In the genomic region with DNA sequence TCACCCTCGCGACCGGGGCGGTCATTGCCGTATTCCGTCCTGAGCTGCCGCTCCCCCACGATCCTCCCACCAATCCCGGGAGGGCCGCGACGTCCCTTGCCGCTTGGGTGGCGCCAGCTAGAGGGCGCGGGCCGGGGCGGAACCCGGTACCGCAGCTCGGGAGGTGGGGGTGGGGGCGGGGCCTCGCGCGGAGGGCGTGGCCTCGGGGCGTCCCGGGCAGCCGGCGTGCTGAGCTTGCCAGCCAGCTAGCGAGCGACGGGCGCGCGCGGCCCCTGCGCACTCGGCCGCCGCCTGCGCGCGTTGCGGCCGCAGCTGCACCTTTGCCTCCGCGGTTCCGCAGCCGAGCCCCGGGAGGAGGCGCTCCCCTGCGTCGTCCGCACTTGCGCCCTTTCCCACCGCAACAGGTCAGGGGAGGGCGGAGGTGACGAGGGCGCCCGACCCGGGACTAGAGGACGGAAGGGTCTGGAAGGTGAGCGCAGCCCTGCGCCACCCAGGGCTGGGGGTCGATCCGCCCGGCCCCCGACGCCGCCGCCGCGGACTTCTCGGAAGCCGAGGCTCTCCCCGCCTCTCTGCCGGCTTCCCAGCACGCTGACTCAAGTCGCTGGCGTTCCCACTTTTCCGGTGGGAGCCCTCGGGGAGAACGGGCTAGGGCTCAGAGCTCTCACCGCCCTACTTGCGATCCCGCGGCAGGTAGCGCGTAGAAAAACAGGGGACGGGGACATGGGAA, we compare ENCODE assay signal across 1 cellular context.
TF ChIP-seq lines count a peak whose summit lies in the region.

A gene with protein sequence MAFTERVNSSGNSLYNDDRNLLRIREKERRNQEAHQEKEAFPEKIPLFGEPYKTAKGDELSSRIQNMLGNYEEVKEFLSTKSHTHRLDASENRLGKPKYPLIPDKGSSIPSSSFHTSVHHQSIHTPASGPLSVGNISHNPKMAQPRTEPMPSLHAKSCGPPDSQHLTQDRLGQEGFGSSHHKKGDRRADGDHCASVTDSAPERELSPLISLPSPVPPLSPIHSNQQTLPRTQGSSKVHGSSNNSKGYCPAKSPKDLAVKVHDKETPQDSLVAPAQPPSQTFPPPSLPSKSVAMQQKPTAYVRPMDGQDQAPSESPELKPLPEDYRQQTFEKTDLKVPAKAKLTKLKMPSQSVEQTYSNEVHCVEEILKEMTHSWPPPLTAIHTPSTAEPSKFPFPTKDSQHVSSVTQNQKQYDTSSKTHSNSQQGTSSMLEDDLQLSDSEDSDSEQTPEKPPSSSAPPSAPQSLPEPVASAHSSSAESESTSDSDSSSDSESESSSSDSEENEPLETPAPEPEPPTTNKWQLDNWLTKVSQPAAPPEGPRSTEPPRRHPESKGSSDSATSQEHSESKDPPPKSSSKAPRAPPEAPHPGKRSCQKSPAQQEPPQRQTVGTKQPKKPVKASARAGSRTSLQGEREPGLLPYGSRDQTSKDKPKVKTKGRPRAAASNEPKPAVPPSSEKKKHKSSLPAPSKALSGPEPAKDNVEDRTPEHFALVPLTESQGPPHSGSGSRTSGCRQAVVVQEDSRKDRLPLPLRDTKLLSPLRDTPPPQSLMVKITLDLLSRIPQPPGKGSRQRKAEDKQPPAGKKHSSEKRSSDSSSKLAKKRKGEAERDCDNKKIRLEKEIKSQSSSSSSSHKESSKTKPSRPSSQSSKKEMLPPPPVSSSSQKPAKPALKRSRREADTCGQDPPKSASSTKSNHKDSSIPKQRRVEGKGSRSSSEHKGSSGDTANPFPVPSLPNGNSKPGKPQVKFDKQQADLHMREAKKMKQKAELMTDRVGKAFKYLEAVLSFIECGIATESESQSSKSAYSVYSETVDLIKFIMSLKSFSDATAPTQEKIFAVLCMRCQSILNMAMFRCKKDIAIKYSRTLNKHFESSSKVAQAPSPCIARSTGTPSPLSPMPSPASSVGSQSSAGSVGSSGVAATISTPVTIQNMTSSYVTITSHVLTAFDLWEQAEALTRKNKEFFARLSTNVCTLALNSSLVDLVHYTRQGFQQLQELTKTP (plus strand): TSS at position 240 of the 727 bp plus-strand sequence. CDS start 13,523 bp downstream, outside the sequence.

TF ChIP-seq in WTC11, 78 proteins besides CTCF, POLR2A, EP300 and RAD21 (continued from another document and continues in another):
- TF ChIP-seq JAZF1 (CRISPR knock-in tag; IDR thresholded peaks at IDR 0.05) (no peak), ATF1 (CRISPR knock-in tag; IDR thresholded peaks at IDR 0.05) (peak; percentile 76; the same call in 1 of the 2 replicates), PRRX2 (CRISPR knock-in tag; IDR thresholded peaks at IDR 0.05) (no peak), ZNF423 (CRISPR knock-in tag; IDR thresholded peaks at IDR 0.05) (peak; percentile 16; the same call in 1 of the 2 replicates), NR3C1 (CRISPR knock-in tag; conservative IDR thresholded peaks at IDR 0.05; ENCODE audit: low read depth) (peak; percentile 92; the same call in 1 of the 2 replicates), TP53 (CRISPR knock-in tag; IDR thresholded peaks at IDR 0.05) (peak; percentile 91), ESRRA (CRISPR knock-in tag; IDR thresholded peaks at IDR 0.05; ENCODE audit: borderline replicate concordance) (0 out of 2 replicates have a peak, but pooled peaks have one; percentile 69), CBFB (CRISPR knock-in tag; IDR thresholded peaks at IDR 0.05; ENCODE audit: low read depth) (peak; percentile 95; the same call in 1 of the 2 replicates), GRHL2 (CRISPR knock-in tag; IDR thresholded peaks at IDR 0.05; ENCODE audit: insufficient replicate concordance, severe bottlenecking) (no peak), MYBL2 (CRISPR knock-in tag; IDR thresholded peaks at IDR 0.05) (0 out of 2 replicates have a peak, but pooled peaks have one; percentile 6), IRF2 (CRISPR knock-in tag; IDR thresholded peaks at IDR 0.05; ENCODE audit: borderline replicate concordance, low read depth) (no peak), ZNF317 (CRISPR knock-in tag; IDR thresholded peaks at IDR 0.05; ENCODE audit: borderline replicate concordance, low read depth) (no peak), FOXP1 (CRISPR knock-in tag; IDR thresholded peaks at IDR 0.05; ENCODE audit: borderline replicate concordance) (peak; percentile 77; the same call in 1 of the 2 replicates), OVOL2 (CRISPR knock-in tag; IDR thresholded peaks at IDR 0.05; ENCODE audit: borderline replicate concordance) (no peak), ZNF121 (CRISPR knock-in tag; IDR thresholded peaks at IDR 0.05) (no peak), SMAD3 (CRISPR knock-in tag; IDR thresholded peaks at IDR 0.05; ENCODE audit: borderline replicate concordance) (no peak), TCF7 (CRISPR knock-in tag; IDR thresholded peaks at IDR 0.05; ENCODE audit: low read depth) (no peak), ZNF232 (CRISPR knock-in tag; IDR thresholded peaks at IDR 0.05) (0 out of 2 replicates have a peak, but pooled peaks have one; percentile 14), SOX15 (CRISPR knock-in tag; IDR thresholded peaks at IDR 0.05) (no peak)
- TF ChIP-seq, protein P1, sequence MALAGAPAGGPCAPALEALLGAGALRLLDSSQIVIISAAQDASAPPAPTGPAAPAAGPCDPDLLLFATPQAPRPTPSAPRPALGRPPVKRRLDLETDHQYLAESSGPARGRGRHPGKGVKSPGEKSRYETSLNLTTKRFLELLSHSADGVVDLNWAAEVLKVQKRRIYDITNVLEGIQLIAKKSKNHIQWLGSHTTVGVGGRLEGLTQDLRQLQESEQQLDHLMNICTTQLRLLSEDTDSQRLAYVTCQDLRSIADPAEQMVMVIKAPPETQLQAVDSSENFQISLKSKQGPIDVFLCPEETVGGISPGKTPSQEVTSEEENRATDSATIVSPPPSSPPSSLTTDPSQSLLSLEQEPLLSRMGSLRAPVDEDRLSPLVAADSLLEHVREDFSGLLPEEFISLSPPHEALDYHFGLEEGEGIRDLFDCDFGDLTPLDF (CRISPR knock-in tag; IDR thresholded peaks at IDR 0.05): 0 out of 2 replicates have a peak, but pooled peaks have one; percentile 21
- TF ChIP-seq, protein P2, sequence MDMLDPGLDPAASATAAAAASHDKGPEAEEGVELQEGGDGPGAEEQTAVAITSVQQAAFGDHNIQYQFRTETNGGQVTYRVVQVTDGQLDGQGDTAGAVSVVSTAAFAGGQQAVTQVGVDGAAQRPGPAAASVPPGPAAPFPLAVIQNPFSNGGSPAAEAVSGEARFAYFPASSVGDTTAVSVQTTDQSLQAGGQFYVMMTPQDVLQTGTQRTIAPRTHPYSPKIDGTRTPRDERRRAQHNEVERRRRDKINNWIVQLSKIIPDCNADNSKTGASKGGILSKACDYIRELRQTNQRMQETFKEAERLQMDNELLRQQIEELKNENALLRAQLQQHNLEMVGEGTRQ (CRISPR knock-in tag; IDR thresholded peaks at IDR 0.05): peak; percentile 52; the same call in 1 of the 2 replicates
- TF ChIP-seq, protein P3, sequence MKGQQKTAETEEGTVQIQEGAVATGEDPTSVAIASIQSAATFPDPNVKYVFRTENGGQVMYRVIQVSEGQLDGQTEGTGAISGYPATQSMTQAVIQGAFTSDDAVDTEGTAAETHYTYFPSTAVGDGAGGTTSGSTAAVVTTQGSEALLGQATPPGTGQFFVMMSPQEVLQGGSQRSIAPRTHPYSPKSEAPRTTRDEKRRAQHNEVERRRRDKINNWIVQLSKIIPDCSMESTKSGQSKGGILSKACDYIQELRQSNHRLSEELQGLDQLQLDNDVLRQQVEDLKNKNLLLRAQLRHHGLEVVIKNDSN (CRISPR knock-in tag; IDR thresholded peaks at IDR 0.05): 0 out of 2 replicates have a peak, but pooled peaks have one; percentile 35
- TF ChIP-seq, protein P4, sequence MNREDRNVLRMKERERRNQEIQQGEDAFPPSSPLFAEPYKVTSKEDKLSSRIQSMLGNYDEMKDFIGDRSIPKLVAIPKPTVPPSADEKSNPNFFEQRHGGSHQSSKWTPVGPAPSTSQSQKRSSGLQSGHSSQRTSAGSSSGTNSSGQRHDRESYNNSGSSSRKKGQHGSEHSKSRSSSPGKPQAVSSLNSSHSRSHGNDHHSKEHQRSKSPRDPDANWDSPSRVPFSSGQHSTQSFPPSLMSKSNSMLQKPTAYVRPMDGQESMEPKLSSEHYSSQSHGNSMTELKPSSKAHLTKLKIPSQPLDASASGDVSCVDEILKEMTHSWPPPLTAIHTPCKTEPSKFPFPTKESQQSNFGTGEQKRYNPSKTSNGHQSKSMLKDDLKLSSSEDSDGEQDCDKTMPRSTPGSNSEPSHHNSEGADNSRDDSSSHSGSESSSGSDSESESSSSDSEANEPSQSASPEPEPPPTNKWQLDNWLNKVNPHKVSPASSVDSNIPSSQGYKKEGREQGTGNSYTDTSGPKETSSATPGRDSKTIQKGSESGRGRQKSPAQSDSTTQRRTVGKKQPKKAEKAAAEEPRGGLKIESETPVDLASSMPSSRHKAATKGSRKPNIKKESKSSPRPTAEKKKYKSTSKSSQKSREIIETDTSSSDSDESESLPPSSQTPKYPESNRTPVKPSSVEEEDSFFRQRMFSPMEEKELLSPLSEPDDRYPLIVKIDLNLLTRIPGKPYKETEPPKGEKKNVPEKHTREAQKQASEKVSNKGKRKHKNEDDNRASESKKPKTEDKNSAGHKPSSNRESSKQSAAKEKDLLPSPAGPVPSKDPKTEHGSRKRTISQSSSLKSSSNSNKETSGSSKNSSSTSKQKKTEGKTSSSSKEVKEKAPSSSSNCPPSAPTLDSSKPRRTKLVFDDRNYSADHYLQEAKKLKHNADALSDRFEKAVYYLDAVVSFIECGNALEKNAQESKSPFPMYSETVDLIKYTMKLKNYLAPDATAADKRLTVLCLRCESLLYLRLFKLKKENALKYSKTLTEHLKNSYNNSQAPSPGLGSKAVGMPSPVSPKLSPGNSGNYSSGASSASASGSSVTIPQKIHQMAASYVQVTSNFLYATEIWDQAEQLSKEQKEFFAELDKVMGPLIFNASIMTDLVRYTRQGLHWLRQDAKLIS (CRISPR knock-in tag; IDR thresholded peaks at IDR 0.05; ENCODE audit: borderline replicate concordance): no peak
- TF ChIP-seq, protein P5, sequence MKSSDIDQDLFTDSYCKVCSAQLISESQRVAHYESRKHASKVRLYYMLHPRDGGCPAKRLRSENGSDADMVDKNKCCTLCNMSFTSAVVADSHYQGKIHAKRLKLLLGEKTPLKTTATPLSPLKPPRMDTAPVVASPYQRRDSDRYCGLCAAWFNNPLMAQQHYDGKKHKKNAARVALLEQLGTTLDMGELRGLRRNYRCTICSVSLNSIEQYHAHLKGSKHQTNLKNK (CRISPR knock-in tag; IDR thresholded peaks at IDR 0.05): no peak
- TF ChIP-seq, protein P6, sequence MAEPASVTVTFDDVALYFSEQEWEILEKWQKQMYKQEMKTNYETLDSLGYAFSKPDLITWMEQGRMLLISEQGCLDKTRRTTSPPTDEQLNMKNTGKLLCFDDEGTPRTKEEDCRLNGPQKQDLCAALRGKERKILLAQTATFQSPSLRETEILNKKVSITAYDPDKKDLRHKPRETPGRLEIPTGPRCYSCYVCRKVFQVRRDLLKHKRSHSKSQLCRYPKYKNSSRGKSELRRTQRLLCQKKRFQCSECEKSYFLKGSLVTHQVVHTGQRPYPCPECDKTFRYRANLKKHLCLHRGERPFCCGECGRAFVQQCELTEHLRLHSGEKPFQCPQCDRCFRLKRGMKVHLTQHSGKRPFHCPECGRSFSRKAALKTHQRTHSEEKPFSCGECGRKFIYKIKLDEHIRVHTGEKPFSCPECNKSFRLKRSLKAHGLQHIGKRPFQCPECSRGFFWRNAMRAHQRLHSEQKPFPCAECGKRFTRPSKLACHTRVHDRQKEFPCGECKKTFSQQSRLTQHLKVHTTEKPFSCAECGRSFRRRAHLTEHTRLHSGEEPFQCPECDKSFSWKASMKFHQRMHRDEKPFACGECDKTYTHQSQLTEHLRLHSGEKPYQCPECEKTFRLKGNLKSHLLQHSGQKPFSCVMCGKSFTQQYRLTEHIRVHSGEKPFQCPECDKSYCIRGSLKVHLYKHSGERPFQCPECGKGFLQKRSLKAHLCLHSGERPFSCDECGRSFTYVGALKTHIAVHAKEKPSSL (CRISPR knock-in tag; conservative IDR thresholded peaks at IDR 0.05): no peak
- TF ChIP-seq, protein P7, sequence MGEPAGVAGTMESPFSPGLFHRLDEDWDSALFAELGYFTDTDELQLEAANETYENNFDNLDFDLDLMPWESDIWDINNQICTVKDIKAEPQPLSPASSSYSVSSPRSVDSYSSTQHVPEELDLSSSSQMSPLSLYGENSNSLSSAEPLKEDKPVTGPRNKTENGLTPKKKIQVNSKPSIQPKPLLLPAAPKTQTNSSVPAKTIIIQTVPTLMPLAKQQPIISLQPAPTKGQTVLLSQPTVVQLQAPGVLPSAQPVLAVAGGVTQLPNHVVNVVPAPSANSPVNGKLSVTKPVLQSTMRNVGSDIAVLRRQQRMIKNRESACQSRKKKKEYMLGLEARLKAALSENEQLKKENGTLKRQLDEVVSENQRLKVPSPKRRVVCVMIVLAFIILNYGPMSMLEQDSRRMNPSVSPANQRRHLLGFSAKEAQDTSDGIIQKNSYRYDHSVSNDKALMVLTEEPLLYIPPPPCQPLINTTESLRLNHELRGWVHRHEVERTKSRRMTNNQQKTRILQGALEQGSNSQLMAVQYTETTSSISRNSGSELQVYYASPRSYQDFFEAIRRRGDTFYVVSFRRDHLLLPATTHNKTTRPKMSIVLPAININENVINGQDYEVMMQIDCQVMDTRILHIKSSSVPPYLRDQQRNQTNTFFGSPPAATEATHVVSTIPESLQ (CRISPR knock-in tag; IDR thresholded peaks at IDR 0.05): no peak
- TF ChIP-seq, protein P8, sequence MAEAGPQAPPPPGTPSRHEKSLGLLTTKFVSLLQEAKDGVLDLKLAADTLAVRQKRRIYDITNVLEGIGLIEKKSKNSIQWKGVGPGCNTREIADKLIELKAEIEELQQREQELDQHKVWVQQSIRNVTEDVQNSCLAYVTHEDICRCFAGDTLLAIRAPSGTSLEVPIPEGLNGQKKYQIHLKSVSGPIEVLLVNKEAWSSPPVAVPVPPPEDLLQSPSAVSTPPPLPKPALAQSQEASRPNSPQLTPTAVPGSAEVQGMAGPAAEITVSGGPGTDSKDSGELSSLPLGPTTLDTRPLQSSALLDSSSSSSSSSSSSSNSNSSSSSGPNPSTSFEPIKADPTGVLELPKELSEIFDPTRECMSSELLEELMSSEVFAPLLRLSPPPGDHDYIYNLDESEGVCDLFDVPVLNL (CRISPR knock-in tag; IDR thresholded peaks at IDR 0.05; ENCODE audit: borderline replicate concordance, low read depth): 0 out of 2 replicates have a peak, but pooled peaks have one; percentile 32
- TF ChIP-seq, protein P9, sequence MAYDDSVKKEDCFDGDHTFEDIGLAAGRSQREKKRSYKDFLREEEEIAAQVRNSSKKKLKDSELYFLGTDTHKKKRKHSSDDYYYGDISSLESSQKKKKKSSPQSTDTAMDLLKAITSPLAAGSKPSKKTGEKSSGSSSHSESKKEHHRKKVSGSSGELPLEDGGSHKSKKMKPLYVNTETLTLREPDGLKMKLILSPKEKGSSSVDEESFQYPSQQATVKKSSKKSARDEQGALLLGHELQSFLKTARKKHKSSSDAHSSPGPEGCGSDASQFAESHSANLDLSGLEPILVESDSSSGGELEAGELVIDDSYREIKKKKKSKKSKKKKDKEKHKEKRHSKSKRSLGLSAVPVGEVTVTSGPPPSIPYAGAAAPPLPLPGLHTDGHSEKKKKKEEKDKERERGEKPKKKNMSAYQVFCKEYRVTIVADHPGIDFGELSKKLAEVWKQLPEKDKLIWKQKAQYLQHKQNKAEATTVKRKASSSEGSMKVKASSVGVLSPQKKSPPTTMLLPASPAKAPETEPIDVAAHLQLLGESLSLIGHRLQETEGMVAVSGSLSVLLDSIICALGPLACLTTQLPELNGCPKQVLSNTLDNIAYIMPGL (CRISPR knock-in tag; IDR thresholded peaks at IDR 0.05): peak; percentile 96
- TF ChIP-seq, protein P10, sequence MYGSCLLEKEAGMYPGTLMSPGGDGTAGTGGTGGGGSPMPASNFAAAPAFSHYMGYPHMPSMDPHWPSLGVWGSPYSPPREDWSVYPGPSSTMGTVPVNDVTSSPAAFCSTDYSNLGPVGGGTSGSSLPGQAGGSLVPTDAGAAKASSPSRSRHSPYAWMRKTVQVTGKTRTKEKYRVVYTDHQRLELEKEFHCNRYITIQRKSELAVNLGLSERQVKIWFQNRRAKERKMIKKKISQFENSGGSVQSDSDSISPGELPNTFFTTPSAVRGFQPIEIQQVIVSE (CRISPR knock-in tag; IDR thresholded peaks at IDR 0.05; ENCODE audit: borderline replicate concordance): no peak
